ENCODE assay signal across 8 cellular contexts in genomic region chr5:143403607-143404415, GRCh38. TPM values are rescaled to one million over a fixed set of nuclear protein-coding genes. Genes with fewer than 3 reads are reported as not detected.
DNase-seq lines count a peak whose midpoint lies in the region; ATAC-seq and TF ChIP-seq lines count a peak whose summit lies in the region.

Gene NR3C1 (minus strand): TSS chr5:143403686. CDS start chr5:143400839, 2,847 bp downstream.

- peaks cover 55% of the 10 kb centered on the region for H3K4me1 Mint-ChIP-seq in activated CD4-positive, alpha-beta memory T cell treated with anti-CD3 and anti-CD28 coated beads, Interleukin-2, amount 10 ng/mL, durations not matched to agents 7 days and 5 days

- H3K27me3 ChIP-seq in lung (ENCODE audit: control insufficient read depth, insufficient read depth) = no peaks in the 10 kb centered on the region

- no peaks in the 10 kb centered on the region for H3K36me3 ChIP-seq in lung (ENCODE audit: control insufficient read depth in 2 of 2, insufficient read depth in 2 of 2, low read length in 2 of 2)

- peaks cover 46% of the 10 kb centered on the region for H3K36me3 Mint-ChIP-seq in activated CD4-positive, alpha-beta memory T cell treated with anti-CD3 and anti-CD28 coated beads, Interleukin-2, amount 10 ng/mL, durations not matched to agents 7 days and 5 days (ENCODE audit: low read depth)

- no peaks in the 10 kb centered on the region for H3K27me3 Mint-ChIP-seq in activated CD4-positive, alpha-beta memory T cell treated with anti-CD3 and anti-CD28 coated beads, Interleukin-2, amount 10 ng/mL, durations not matched to agents 7 days and 5 days

- peak; percentile 10 for TF ChIP-seq CTCF in lung (IDR thresholded peaks at IDR 0.05; ENCODE audit: control extremely low read depth, extremely low read depth)

- CTCF ChIA-PET in activated CD4-positive, alpha-beta memory T cell treated with anti-CD3 and anti-CD28 coated beads, Interleukin-2, amount 10 ng/mL, durations not matched to agents 7 days and 5 days (lab: Charles Lee) = interaction anchor here (0.6 to 3.0 kb wide), 28 partner anchors 9 to 788 kb away, joined by 3 to 57 read pairs (median 4); no protein-coding TSS in a partner anchor

- H3K9me3 ChIP-seq in lung (ENCODE audit: control insufficient read depth in 2 of 2, insufficient read depth in 1 of 2, low read length in 1 of 2) = no peaks in the 10 kb centered on the region

- WGBS in lung, 2 donors = 1% methylated on average over 52 to 111 of the region's 111 CpGs

- peaks cover 2% of the 10 kb centered on the region for H3K9me3 Mint-ChIP-seq in activated CD4-positive, alpha-beta memory T cell treated with anti-CD3 and anti-CD28 coated beads, Interleukin-2, amount 10 ng/mL, durations not matched to agents 7 days and 5 days

- H3K27ac Mint-ChIP-seq in activated CD4-positive, alpha-beta memory T cell treated with anti-CD3 and anti-CD28 coated beads, Interleukin-2, amount 10 ng/mL, durations not matched to agents 7 days and 5 days = peak within 1 kb of the TSS; percentile 97

- H3K27ac ChIP-seq in lung (ENCODE audit: low read depth in 1 of 2, low read length in 1 of 2) = peak within 1 kb of the TSS; percentile 97 to 99

- ATAC-seq in GM18867 (IDR thresholded peaks at IDR 0.05; ENCODE audit: unreplicated experiment) = peak; percentile 65
- ATAC-seq in HG03103 (IDR thresholded peaks at IDR 0.05; ENCODE audit: low read depth, unreplicated experiment) = peak; percentile 53
- peak; percentile 82 for ATAC-seq in lung (ENCODE audit: insufficient read depth, low FRiP score)

- DNase-seq in AG20443 (ENCODE audit: low spot score) = peak; percentile 92
- peak; percentile 30 to 84 for DNase-seq in NCI-H526 (lab: John Stamatoyannopoulos, UW)
- peak; percentile 87 for DNase-seq in activated CD4-positive, alpha-beta memory T cell treated with anti-CD3 and anti-CD28 coated beads, Interleukin-2, amount 10 ng/mL, durations not matched to agents 7 days and 5 days
- DNase-seq in ecto neural progenitor cell (ENCODE audit: low spot score) = peak; percentile 74
- peak; percentile 88 for DNase-seq in lung (ENCODE audit: low spot score)
- peak; percentile 68 to 80 (median 80) for DNase-seq in stimulated activated CD4-positive, alpha-beta T cell treated with anti-CD3 and anti-CD28 coated beads, TNF-alpha, amount 100 ng/mL, for 4 hours (ENCODE audit: low read depth in 3 of 3)

- H3K4me3 Mint-ChIP-seq in activated CD4-positive, alpha-beta memory T cell treated with anti-CD3 and anti-CD28 coated beads, Interleukin-2, amount 10 ng/mL, durations not matched to agents 7 days and 5 days = peak within 1 kb of the TSS; percentile 78

- POLR2A ChIA-PET in activated CD4-positive, alpha-beta memory T cell treated with anti-CD3 and anti-CD28 coated beads, Interleukin-2, amount 10 ng/mL, durations not matched to agents 7 days and 5 days (lab: Charles Lee) = interaction anchor here (0.6 to 3.4 kb wide), 42 partner anchors 7 to 786 kb away, joined by 3 to 80 read pairs (median 4); partner anchors contain the start of genes KCTD16 and YIPF5

- H3K4me1 ChIP-seq in lung (ENCODE audit: control insufficient read depth in 2 of 2, insufficient read depth in 2 of 2, low read length in 2 of 2) = no peaks in the 10 kb centered on the region

- H3K4me3 ChIP-seq in lung = peak within 1 kb of the TSS; percentile 98

RNA-seq across cellular contexts. Expression of gene NR3C1, which starts in this region (rescaled TPM):
- 10 to 100 TPM; 79.3 to 81.6 TPM for total RNA-seq in activated CD4-positive, alpha-beta memory T cell treated with anti-CD3 and anti-CD28 coated beads, Interleukin-2, amount 10 ng/mL, durations not matched to agents 7 days and 5 days
- total RNA-seq in lung = 100 to 1,000 TPM in 1 of 2 donors, 10 to 100 TPM in 1; 70.0 to 103 TPM
- polyA plus RNA-seq in lung = 10 to 100 TPM; 21.6 to 26.5 TPM

Comparison
In these comparisons a context has a peak if more than half of its experiments do, and no peak if none do; other contexts are left out.
1. Peak in every context shown above with its lines: DNase-seq, ATAC-seq, H3K4me3 ChIP-seq and H3K27ac ChIP-seq.